Comparison of ENCODE assay signal across 8 cellular contexts in the genomic region with DNA sequence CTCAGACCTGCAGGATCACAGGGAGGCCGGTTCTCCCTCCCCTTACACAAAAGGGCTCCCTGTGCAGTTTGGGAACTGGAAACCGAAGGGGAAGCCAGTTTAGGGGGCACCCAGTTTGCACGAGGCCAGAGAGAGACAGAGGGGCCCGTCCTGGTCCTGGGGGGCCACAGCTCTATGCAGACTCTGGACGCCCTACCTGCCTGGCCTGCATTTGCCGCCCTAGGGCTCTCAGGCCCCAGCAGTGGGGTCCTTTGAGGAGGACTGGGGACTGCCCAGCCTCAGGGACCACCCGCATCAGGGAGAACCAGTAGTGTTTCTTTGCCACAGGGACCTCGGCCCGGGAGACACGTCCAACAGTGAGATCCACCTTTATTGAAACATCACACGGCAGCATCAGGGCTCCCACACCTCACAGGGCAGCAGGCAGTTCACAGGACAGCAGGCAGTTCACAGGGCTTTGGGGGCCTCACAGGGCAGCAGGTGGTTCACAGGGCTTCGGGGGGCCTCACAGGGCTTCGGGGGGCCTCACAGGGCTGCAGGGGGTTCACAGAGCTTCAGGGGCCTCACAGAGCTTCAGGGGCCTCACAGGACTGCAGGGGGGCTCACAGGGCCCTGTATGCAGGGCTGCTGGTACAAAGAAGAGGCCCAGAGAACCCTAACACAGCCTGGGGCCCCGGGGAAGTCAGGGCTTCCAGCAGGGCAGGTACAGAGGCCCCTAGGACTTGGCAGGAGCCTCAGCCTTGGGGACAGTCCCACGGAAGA. TPM values are rescaled to one million over a fixed set of nuclear protein-coding genes. Genes with fewer than 3 reads are reported as not detected.
DNase-seq lines count a peak whose midpoint lies in the region; ATAC-seq lines count a peak whose summit lies in the region.

No MANE protein-coding gene starts in this region.

- H3K27ac Mint-ChIP-seq in activated CD8-positive, alpha-beta T cell treated with anti-CD3 and anti-CD28 coated beads, Interleukin-2, amount 10 ng/mL, durations not matched to agents 7 days and 5 days, result peak overlapping the region; percentile 89

- H3K4me3 ChIP-seq in GM23248 (peak overlapping the region; percentile 83), skeletal muscle tissue (ENCODE audit: low read length in 3 of 3) (peak overlapping the region; percentile 64 to 76 (median 70))

- H3K27me3 Mint-ChIP-seq in activated CD8-positive, alpha-beta T cell treated with anti-CD3 and anti-CD28 coated beads, Interleukin-2, amount 10 ng/mL, durations not matched to agents 7 days and 5 days (ENCODE audit: low read depth), result no peaks in the 10 kb centered on the region

- no peaks in the 10 kb centered on the region for H3K9me3 Mint-ChIP-seq in activated CD8-positive, alpha-beta T cell treated with anti-CD3 and anti-CD28 coated beads, Interleukin-2, amount 10 ng/mL, durations not matched to agents 7 days and 5 days (ENCODE audit: insufficient read depth)

- H3K27ac ChIP-seq in GM23248 (no peak overlapping the region), skeletal muscle tissue (ENCODE audit: low read depth, low read length) (no peak overlapping the region)

- peak overlapping the region; percentile 55 for H3K4me3 Mint-ChIP-seq in activated CD8-positive, alpha-beta T cell treated with anti-CD3 and anti-CD28 coated beads, Interleukin-2, amount 10 ng/mL, durations not matched to agents 7 days and 5 days

- H3K4me1 ChIP-seq in GM23248 (ENCODE audit: insufficient read depth) (no peaks in the 10 kb centered on the region), skeletal muscle tissue (ENCODE audit: control insufficient read depth in 3 of 3, insufficient read depth in 3 of 3, low read length in 3 of 3) (peaks cover 6 to 26% (median 15%) of the 10 kb centered on the region in 3 donors)

- H3K9me3 ChIP-seq in GM23248 (ENCODE audit: low read depth) (no peaks in the 10 kb centered on the region), skeletal muscle tissue (ENCODE audit: control insufficient read depth in 3 of 3, low read length in 3 of 3) (no peaks in the 10 kb centered on the region)

- no peaks in the 10 kb centered on the region for H3F3A ChIP-seq in GM23248 (ENCODE audit: insufficient read depth)

- peak overlapping the region; percentile 87 for H2AFZ ChIP-seq in GM23248

- peaks cover 34% of the 10 kb centered on the region for H3K4me1 Mint-ChIP-seq in activated CD8-positive, alpha-beta T cell treated with anti-CD3 and anti-CD28 coated beads, Interleukin-2, amount 10 ng/mL, durations not matched to agents 7 days and 5 days (ENCODE audit: low read depth)

- H3K36me3 ChIP-seq in GM23248 (ENCODE audit: low read depth) (no peaks in the 10 kb centered on the region), skeletal muscle tissue (ENCODE audit: control insufficient read depth in 3 of 3, insufficient read depth in 3 of 3, low read length in 3 of 3) (peaks cover 3 to 19% (median 13%) of the 10 kb centered on the region in 3 donors)

- H3K9ac ChIP-seq in GM23248 (peak overlapping the region; percentile 87), skeletal muscle tissue (ENCODE audit: low read depth in 1 of 3, low read length in 3 of 3) (peak overlapping the region; percentile 55 to 75 (median 72))

- CTCF ChIA-PET in activated CD8-positive, alpha-beta T cell treated with anti-CD3 and anti-CD28 coated beads, Interleukin-2, amount 10 ng/mL, durations not matched to agents 7 days and 5 days (lab: Charles Lee), result interaction anchor here (0.7 to 1.0 kb wide), 2 partner anchors 37 to 198 kb away, joined by 3 to 6 read pairs; partner anchors contain the start of genes EXD3 and NOXA1

- intact Hi-C loops in cardiac septum (cut with DNase I), result no loop called here

- H3K79me2 ChIP-seq in GM23248 (ENCODE audit: insufficient read depth), result no peaks in the 10 kb centered on the region

- no peak for DNase-seq in GM23248
- no peak for DNase-seq in activated CD8-positive, alpha-beta T cell treated with anti-CD3 and anti-CD28 coated beads, Interleukin-2, amount 10 ng/mL, durations not matched to agents 7 days and 5 days
- peak; percentile 64 for DNase-seq in cardiac septum (ENCODE audit: low spot score)
- DNase-seq in G401 (ENCODE audit: low spot score), result no peak

- H3K27me3 ChIP-seq in GM23248 (replicated peaks; ENCODE audit: insufficient read depth), result no peaks in the 10 kb centered on the region
- H3K27me3 ChIP-seq in skeletal muscle tissue (ENCODE audit: control insufficient read depth in 3 of 3, insufficient read depth in 3 of 3, low read length in 3 of 3), result no peaks in the 10 kb centered on the region

- POLR2A ChIA-PET in activated CD8-positive, alpha-beta T cell treated with anti-CD3 and anti-CD28 coated beads, Interleukin-2, amount 10 ng/mL, durations not matched to agents 7 days and 5 days (lab: Charles Lee), result interaction anchor here (0.9 to 1.0 kb wide), 2 partner anchors 37 to 47 kb away, joined by 3 to 7 read pairs; partner anchors contain the start of genes EXD3 and NOXA1

- ATAC-seq in activated CD8-positive, alpha-beta T cell treated with anti-CD3 and anti-CD28 coated beads, Interleukin-2, amount 10 ng/mL, durations not matched to agents 7 days and 5 days, result no peak
- ATAC-seq in GM21576 (IDR thresholded peaks at IDR 0.05; ENCODE audit: unreplicated experiment) (no peak), GM18858 (IDR thresholded peaks at IDR 0.05; ENCODE audit: unreplicated experiment) (no peak), GM21529 (IDR thresholded peaks at IDR 0.05; ENCODE audit: unreplicated experiment) (no peak)

- in situ Hi-C loops in GM23248 (cut with MboI) (no loop called here), G401 (cut with HindIII; ENCODE audit: low sequenced_read_pairs) (no loop called here)

- no peaks in the 10 kb centered on the region for H4K20me1 ChIP-seq in GM23248 (ENCODE audit: insufficient read depth)

- H3K9me2 ChIP-seq in GM23248 (ENCODE audit: insufficient read depth), result no peaks in the 10 kb centered on the region

- 25 to 27% methylated on average over 13 to 14 of the region's 15 CpGs for whole genome bisulfite sequencing in GM23248 (ENCODE audit: low coverage in 1 of 2, low lambda C conversion rate in 2 of 2, missing lambda C conversion rate in 2 of 2), 2 experiments

- peaks cover 13% of the 10 kb centered on the region for H3K36me3 Mint-ChIP-seq in activated CD8-positive, alpha-beta T cell treated with anti-CD3 and anti-CD28 coated beads, Interleukin-2, amount 10 ng/mL, durations not matched to agents 7 days and 5 days (ENCODE audit: low read depth)

- H3K4me2 ChIP-seq in GM23248 (ENCODE audit: unreplicated experiment), result peak overlapping the region; percentile 51

RNA-seq across cellular contexts. Expression of gene NSMF, which starts 0.6 kb away (rescaled TPM):
- 28.8 and 29.1 TPM in 2 replicates for total RNA-seq in GM23248 (2014; rRNA removed; shearing (Covaris generic))
- polyA plus RNA-seq in GM23248 (2016; fragmentation: Nextera tagmentation; extraction: Ambion mirVana), result 13.5 and 13.7 TPM in 2 replicates
- 10 to 100 TPM; 55.0 to 59.0 TPM for total RNA-seq in activated CD8-positive, alpha-beta T cell treated with anti-CD3 and anti-CD28 coated beads, Interleukin-2, amount 10 ng/mL, durations not matched to agents 7 days and 5 days
- total RNA-seq in cardiac septum, result 12.2 TPM
- 4.2 TPM for total RNA-seq in skeletal muscle tissue
- 76.9 and 96.6 TPM in 2 replicates for total RNA-seq in G401 (2014; rRNA removed; shearing (Covaris generic))

RNA-seq across cellular contexts. Expression of gene ENTPD8, which starts 18.6 kb away (rescaled TPM):
- total RNA-seq in GM23248 (2014; rRNA removed; shearing (Covaris generic)), result not detected in 2 replicates
- not detected in 2 replicates for polyA plus RNA-seq in GM23248 (2016; fragmentation: Nextera tagmentation; extraction: Ambion mirVana)
- not detected for total RNA-seq in activated CD8-positive, alpha-beta T cell treated with anti-CD3 and anti-CD28 coated beads, Interleukin-2, amount 10 ng/mL, durations not matched to agents 7 days and 5 days
- total RNA-seq in cardiac septum, result not detected
- not detected for total RNA-seq in skeletal muscle tissue
- total RNA-seq in G401 (2014; rRNA removed; shearing (Covaris generic)), result 1.6 and 1.9 TPM in 2 replicates

RNA-seq across cellular contexts. Expression of gene NOXA1, which starts 36.6 kb away (rescaled TPM):
- total RNA-seq in GM23248 (2014; rRNA removed; shearing (Covaris generic)), result 0.32 TPM in 1 of 2 replicates, not detected in the other
- polyA plus RNA-seq in GM23248 (2016; fragmentation: Nextera tagmentation; extraction: Ambion mirVana), result 0.15 and 0.39 TPM in 2 replicates
- under 1 TPM; 0.52 to 0.58 TPM for total RNA-seq in activated CD8-positive, alpha-beta T cell treated with anti-CD3 and anti-CD28 coated beads, Interleukin-2, amount 10 ng/mL, durations not matched to agents 7 days and 5 days
- total RNA-seq in cardiac septum (3.3 TPM), skeletal muscle tissue (0.52 TPM)
- 0.18 TPM in 1 of 2 replicates, not detected in the other for total RNA-seq in G401 (2014; rRNA removed; shearing (Covaris generic))

RNA-seq across cellular contexts. Expression of gene EXD3, which starts 36.8 kb away (rescaled TPM):
- total RNA-seq in GM23248 (2014; rRNA removed; shearing (Covaris generic)), result 11.6 and 17.1 TPM in 2 replicates
- 8.7 and 10.1 TPM in 2 replicates for polyA plus RNA-seq in GM23248 (2016; fragmentation: Nextera tagmentation; extraction: Ambion mirVana)
- total RNA-seq in activated CD8-positive, alpha-beta T cell treated with anti-CD3 and anti-CD28 coated beads, Interleukin-2, amount 10 ng/mL, durations not matched to agents 7 days and 5 days, result 10 to 100 TPM in 1 of 2 experiments, 1 to 10 TPM in 1; 10.0 to 10.9 TPM
- total RNA-seq in cardiac septum (11.3 TPM), skeletal muscle tissue (8.4 TPM)
- total RNA-seq in G401 (2014; rRNA removed; shearing (Covaris generic)), result 4.8 and 7.9 TPM in 2 replicates
